Comparison of ENCODE assay signal across 14 cellular contexts in genomic region chr3:45084820-45085816, GRCh38. TPM values are rescaled to one million over a fixed set of nuclear protein-coding genes. Genes with fewer than 3 reads are reported as not detected.
DNase-seq lines count a peak whose midpoint lies in the region; ATAC-seq, FAIRE-seq and TF ChIP-seq lines count a peak whose summit lies in the region.
"Had no signal": no experiment of that assay in that cellular context is flagged by ENCODE, and none has a peak within 500 bp of the region (broad histone marks: within the 10 kb centered on the region; RNA-seq: fewer than 3 reads in every experiment).

No MANE protein-coding gene starts in this region.

- DNase-seq in AG10803 (ENCODE audit: low read depth), result peak; percentile 93
- peak; percentile 96 for DNase-seq in LHCN-M2 (ENCODE audit: low read depth)
- peak; percentile 61 for DNase-seq in mammary epithelial cell
- DNase-seq in non-pigmented ciliary epithelial cell (ENCODE audit: low read depth), result peak; percentile 91
- no peak for DNase-seq in activated naive CD8-positive, alpha-beta T cell treated with anti-CD3 and anti-CD28 coated beads for 36 hours
- no peak for DNase-seq in NCI-H1105 (lab: John Stamatoyannopoulos, UW)
- no peak for DNase-seq in kidney
- DNase-seq: CD4-positive, CD25-positive, alpha-beta regulatory T cell; left ventricle myocardium superior; NCI-H1694 treated with DMSO at 0.1 percent for 48 hours had no signal

- H3K36me3 Mint-ChIP-seq in activated naive CD8-positive, alpha-beta T cell treated with anti-CD3 and anti-CD28 coated beads for 36 hours, result no peaks in the 10 kb centered on the region
- H3K36me3 Mint-ChIP-seq: CD4-positive, CD25-positive, alpha-beta regulatory T cell had no signal

- H3K4me1 Mint-ChIP-seq in activated naive CD8-positive, alpha-beta T cell treated with anti-CD3 and anti-CD28 coated beads for 36 hours, result peaks cover 2% of the 10 kb centered on the region
- H3K4me1 Mint-ChIP-seq: central memory CD8-positive, alpha-beta T cell had no signal

- intact Hi-C loops in mammary epithelial cell (cut with micrococcal nuclease) (no loop called here), kidney (cut with DNase I) (no loop called here)

- dilution Hi-C loops in mammary epithelial cell (cut with HindIII; ENCODE audit: low sequenced_read_pairs), result no loop called here

- H3K36me3 ChIP-seq in mammary epithelial cell (ENCODE audit: insufficient read depth, low read length) (peaks cover 56% of the 10 kb centered on the region), kidney (ENCODE audit: control insufficient read depth in 1 of 2, insufficient read depth in 2 of 2, low read length in 2 of 2) (no peaks in the 10 kb centered on the region)

- peaks cover 4% of the 10 kb centered on the region for H3K9me3 Mint-ChIP-seq in activated naive CD8-positive, alpha-beta T cell treated with anti-CD3 and anti-CD28 coated beads for 36 hours
- H3K9me3 Mint-ChIP-seq: activated T-helper 1 cell treated with anti-CD3 and anti-CD28 coated beads, Interleukin-12 subunit alpha, Interleukin-12 subunit beta, Interleukin-2, Interleukin-4 antibody, amounts not matched to agents 30 ng/mL and 10 ng/mL and 1 ng/mL, durations not matched to agents 14 hours and 24 hours and 36 hours; central memory CD8-positive, alpha-beta T cell had no signal

- H3K27me3 ChIP-seq in mammary epithelial cell (ENCODE audit: insufficient read depth, low read length), result no peaks in the 10 kb centered on the region

- TF ChIP-seq CTCF in AG10803 (conservative IDR thresholded peaks at IDR 0.05; ENCODE audit: low read length) (peak; percentile 37), mammary epithelial cell (conservative IDR thresholded peaks at IDR 0.05 in 1 of 2, IDR thresholded peaks at IDR 0.05 in 1 of 2; ENCODE audit: extremely low read depth in 1 of 2, insufficient read depth in 1 of 2, low read depth in 1 of 2, low read length in 2 of 2) (no peak), kidney (IDR thresholded peaks at IDR 0.05; ENCODE audit: borderline replicate concordance, extremely low read depth, insufficient read depth) (no peak)

- H2AFZ ChIP-seq in mammary epithelial cell (ENCODE audit: low read depth, low read length), result no peak overlapping the region

- no peak overlapping the region for H3K9ac ChIP-seq in mammary epithelial cell (ENCODE audit: insufficient read depth, low read length)
- no peak overlapping the region for H3K9ac ChIP-seq in kidney (ENCODE audit: low read length in 2 of 2)

- in situ Hi-C loops in mammary epithelial cell (cut with MboI; ENCODE audit: low sequenced_read_pairs in 2 of 2), result no loop called here

- H3K4me3 Mint-ChIP-seq in activated naive CD8-positive, alpha-beta T cell treated with anti-CD3 and anti-CD28 coated beads for 36 hours, result no peak overlapping the region
- H3K4me3 Mint-ChIP-seq: activated T-helper 1 cell treated with anti-CD3 and anti-CD28 coated beads, Interleukin-12 subunit alpha, Interleukin-12 subunit beta, Interleukin-2, Interleukin-4 antibody, amounts not matched to agents 30 ng/mL and 10 ng/mL and 1 ng/mL, durations not matched to agents 14 hours and 24 hours and 36 hours; CD4-positive, CD25-positive, alpha-beta regulatory T cell; central memory CD8-positive, alpha-beta T cell had no signal

- peaks cover 4% of the 10 kb centered on the region for H3K27me3 Mint-ChIP-seq in activated naive CD8-positive, alpha-beta T cell treated with anti-CD3 and anti-CD28 coated beads for 36 hours

- H3K79me2 ChIP-seq in mammary epithelial cell (ENCODE audit: insufficient read depth, low read length), result peaks cover 53% of the 10 kb centered on the region

- no peak for FAIRE-seq in kidney (lab: Jason Lieb, UNC)
- FAIRE-seq: frontal cortex had no signal

- H3K4me3 ChIP-seq in AG10803 (ENCODE audit: low read length), result no peak overlapping the region
- no peak overlapping the region for H3K4me3 ChIP-seq in mammary epithelial cell (replicated peaks in 1 of 3; ENCODE audit: insufficient read depth in 1 of 3, low read depth in 2 of 3, low read length in 3 of 3)
- H3K4me3 ChIP-seq in kidney (ENCODE audit: low read length in 2 of 2), result no peak overlapping the region

- H3K27ac ChIP-seq in mammary epithelial cell (ENCODE audit: insufficient read depth, low read depth, low read length) (no peak overlapping the region), kidney (ENCODE audit: low read depth in 2 of 2, low read length in 2 of 2) (no peak overlapping the region)

- 95% methylated on average over 13 of the region's 13 CpGs for WGBS in mammary epithelial cell (ENCODE audit: low coverage, missing lambda C conversion rate)

- H4K20me1 ChIP-seq in mammary epithelial cell (ENCODE audit: insufficient read depth, low read length), result no peaks in the 10 kb centered on the region

- CTCF ChIA-PET in mammary epithelial cell (lab: Charles Lee; ENCODE audit: low non-redundant PET), result no interaction called here

- no peak overlapping the region for H3K27ac Mint-ChIP-seq in activated naive CD8-positive, alpha-beta T cell treated with anti-CD3 and anti-CD28 coated beads for 36 hours
- H3K27ac Mint-ChIP-seq: activated T-helper 1 cell treated with anti-CD3 and anti-CD28 coated beads, Interleukin-12 subunit alpha, Interleukin-12 subunit beta, Interleukin-2, Interleukin-4 antibody, amounts not matched to agents 30 ng/mL and 10 ng/mL and 1 ng/mL, durations not matched to agents 14 hours and 24 hours and 36 hours; CD4-positive, CD25-positive, alpha-beta regulatory T cell had no signal

- TSS peak; percentile 25 for BruUV-seq in mammary epithelial cell (replicated peaks; lab: Mats Ljungman, UMichigan)

- ATAC-seq in GM21423 (IDR thresholded peaks at IDR 0.05; ENCODE audit: unreplicated experiment), result no peak
- ATAC-seq: left ventricle myocardium superior had no signal

- H3K4me2 ChIP-seq in mammary epithelial cell (ENCODE audit: insufficient read depth, low read depth, low read length), result no peak overlapping the region

- H3K9me3 ChIP-seq in mammary epithelial cell (replicated peaks; ENCODE audit: insufficient read depth, low read length), result no peaks in the 10 kb centered on the region
- no peaks in the 10 kb centered on the region for H3K9me3 ChIP-seq in kidney (ENCODE audit: control insufficient read depth in 1 of 2, low read length in 2 of 2)

- H3K4me1 ChIP-seq in mammary epithelial cell (ENCODE audit: insufficient read depth, low read length), result peaks cover 6% of the 10 kb centered on the region
- H3K4me1 ChIP-seq in kidney (ENCODE audit: control insufficient read depth in 1 of 2, insufficient read depth in 1 of 2, low read depth in 1 of 2, low read length in 2 of 2), result no peaks in the 10 kb centered on the region

RNA-seq across cellular contexts. Expression of gene CLEC3B, which starts 59.0 kb away (rescaled TPM):
- total RNA-seq in LHCN-M2 (2014; rRNA removed) (0.38 and 0.40 TPM in 2 replicates), mammary epithelial cell (under 1 TPM in 1 of 2 donors, not detected in 1; 0.33 TPM), kidney (45.3 TPM)
- polyA plus RNA-seq in LHCN-M2 (2012), result 5.1 TPM
- polyA plus RNA-seq in mammary epithelial cell (0.11 TPM), kidney (ENCODE audit: insufficient read depth, low read depth, low replicate concordance) (284 TPM)
- polyA minus RNA-seq in mammary epithelial cell, result not detected
- not detected for total RNA-seq in activated naive CD8-positive, alpha-beta T cell treated with anti-CD3 and anti-CD28 coated beads for 36 hours
- total RNA-seq: activated T-helper 1 cell treated with anti-CD3 and anti-CD28 coated beads, Interleukin-12 subunit alpha, Interleukin-12 subunit beta, Interleukin-2, Interleukin-4 antibody, amounts not matched to agents 30 ng/mL and 10 ng/mL and 1 ng/mL, durations not matched to agents 14 hours and 24 hours and 36 hours had no signal

Comparison
In these comparisons a context has a peak if more than half of its experiments do, and no peak if none do; other contexts are left out.
1. DNase-seq: peak in AG10803 (single experiment), LHCN-M2 (single experiment), mammary epithelial cell (single experiment) and non-pigmented ciliary epithelial cell (single experiment); none in activated naive CD8-positive, alpha-beta T cell treated with anti-CD3 and anti-CD28 coated beads for 36 hours (single experiment), NCI-H1105 (single experiment) and kidney (single experiment).
2. RNA of gene CLEC3B, which starts 59.0 kb away (total RNA-seq): 45.3 TPM in kidney (single experiment); 0.38 to 0.40 TPM in LHCN-M2, 0.33 TPM in mammary epithelial cell and not detected in activated naive CD8-positive, alpha-beta T cell treated with anti-CD3 and anti-CD28 coated beads for 36 hours; every median in the first group is over 10 times any median in the second.